Comparison of ENCODE assay signal across 22 cellular contexts in genomic region chr14:75915063-75915462, GRCh38.
DNase-seq lines count a peak whose midpoint lies in the region; ATAC-seq, FAIRE-seq and TF ChIP-seq lines count a peak whose summit lies in the region.
"Had no signal": no experiment of that assay in that cellular context is flagged by ENCODE, and none has a peak within 500 bp of the region (broad histone marks: within the 10 kb centered on the region; RNA-seq: fewer than 3 reads in every experiment).

No MANE protein-coding gene starts in this region.

- ATAC-seq in omental fat pad (ENCODE audit: low FRiP score), result no peak
- ATAC-seq: T-cell had no signal

- no peak overlapping the region for H3K27ac ChIP-seq in esophagus muscularis mucosa (replicated peaks in 1 of 4)
- H3K27ac ChIP-seq: 22Rv1, KMS-11, SK-N-MC had no signal

- intact Hi-C loops in esophagus muscularis mucosa (cut with DNase I), result no loop called here

- H3K4me3 ChIP-seq in bronchial epithelial cell (ENCODE audit: low read depth, low read length) (no peak overlapping the region), esophagus muscularis mucosa (no peak overlapping the region)
- H3K4me3 ChIP-seq: SK-N-MC had no signal

- DNase-seq in DMS 273 (lab: John Stamatoyannopoulos, UW; ENCODE audit: unreplicated experiment) (peak; percentile 40), DMS 273 treated with DMSO at 0.1 percent for 48 hours (lab: John Stamatoyannopoulos, UW) (no peak), HuH-7 (ENCODE audit: low spot score) (peak; percentile 31), bronchial epithelial cell (ENCODE audit: low read depth) (peak; percentile 37), non-pigmented ciliary epithelial cell (ENCODE audit: low read depth) (peak; percentile 9), esophagus muscularis mucosa (ENCODE audit: extremely low spot score) (no peak), omental fat pad (ENCODE audit: low spot score) (no peak), T-helper 1 cell (no peak)
- DNase-seq: GF-D8; H9; MV-4-11; NCI-H1694 treated with DMSO at 0.1 percent for 48 hours; NCI-H446 treated with DMSO at 0.1 percent for 48 hours; NCI-H748 treated with DMSO at 0.1 percent for 48 hours; NK-92 treated with Interleukin-12 subunit alpha and Interleukin-12 subunit beta, amount 100 ng/mL, for 24 hours; SHP77; T-cell had no signal

- no peaks in the 10 kb centered on the region for H3K36me3 ChIP-seq in bronchial epithelial cell (ENCODE audit: control insufficient read depth, insufficient read depth, low read length)
- H3K36me3 ChIP-seq in esophagus muscularis mucosa, result peaks cover 0 to 3% (median 0%) of the 10 kb centered on the region in 4 donors

- TF ChIP-seq CTCF in bronchial epithelial cell (IDR thresholded peaks at IDR 0.05; ENCODE audit: insufficient read depth, low read length, severe bottlenecking) (no peak), esophagus muscularis mucosa (IDR thresholded peaks at IDR 0.05) (no peak), omental fat pad (IDR thresholded peaks at IDR 0.05) (no peak)

- WGBS in esophagus muscularis mucosa, result 95% methylated on average over 2 of the region's 2 CpGs

- H3K9me3 ChIP-seq in esophagus muscularis mucosa, result peaks cover 0 to 2% (median 0%) of the 10 kb centered on the region in 4 donors

- no peaks in the 10 kb centered on the region for H3K4me1 ChIP-seq in esophagus muscularis mucosa

- TF ChIP-seq EP300 in esophagus muscularis mucosa (IDR thresholded peaks at IDR 0.05), result no peak

- no peak for FAIRE-seq in bronchial epithelial cell (lab: Jason Lieb, UNC)
- FAIRE-seq: GM19239, RCC 7860 had no signal

- TF ChIP-seq POLR2A in esophagus muscularis mucosa (IDR thresholded peaks at IDR 0.05; ENCODE audit: low read depth), result no peak

- H3K27me3 ChIP-seq in bronchial epithelial cell (ENCODE audit: control insufficient read depth, insufficient read depth, low read length) (no peaks in the 10 kb centered on the region), esophagus muscularis mucosa (no peaks in the 10 kb centered on the region)

Comparison
In these comparisons a context has a peak if more than half of its experiments do, and no peak if none do; other contexts are left out.
1. DNase-seq: peak in DMS 273 (single experiment), HuH-7 (single experiment), bronchial epithelial cell (single experiment) and non-pigmented ciliary epithelial cell (single experiment); none in DMS 273 treated with DMSO at 0.1 percent for 48 hours (single experiment), esophagus muscularis mucosa (single experiment), omental fat pad (single experiment) and T-helper 1 cell (0 of 5).